In genomic region chr14:58129208-58129607, GRCh38 we compare ENCODE assay signal across 22 cellular contexts. TPM values are rescaled to one million over a fixed set of nuclear protein-coding genes. Genes with fewer than 3 reads are reported as not detected.
DNase-seq lines count a peak whose midpoint lies in the region; ATAC-seq and TF ChIP-seq lines count a peak whose summit lies in the region.
"Had no signal": no experiment of that assay in that cellular context is flagged by ENCODE, and none has a peak within 500 bp of the region (broad histone marks: within the 10 kb centered on the region; RNA-seq: fewer than 3 reads in every experiment).

No MANE protein-coding gene starts in this region.

- peaks cover 2% of the 10 kb centered on the region for H3K9me3 Mint-ChIP-seq in activated CD4-positive, alpha-beta T cell treated with anti-CD3 and anti-CD28 coated beads for 36 hours (ENCODE audit: low read depth)
- peaks cover 20% of the 10 kb centered on the region for H3K9me3 Mint-ChIP-seq in WTC11

- no peaks in the 10 kb centered on the region for H3K9me2 ChIP-seq in SK-N-SH
- no peaks in the 10 kb centered on the region for H3K9me2 ChIP-seq in Loucy (replicated peaks; ENCODE audit: low read depth, low read length)

- CTCF ChIA-PET in SK-N-SH (lab: Yijun Ruan, JAX): interaction anchor here (1.0 to 1.5 kb wide), 2 partner anchors 12 to 18 kb away, joined by 3 to 4 read pairs; no protein-coding TSS in a partner anchor
- CTCF ChIA-PET in activated CD4-positive, alpha-beta T cell treated with anti-CD3 and anti-CD28 coated beads for 36 hours (lab: Charles Lee): no interaction called here
- CTCF ChIA-PET in WTC11 (lab: Charles Lee): interaction anchor here (2.2 kb wide), 1 partner anchor 23 kb away, joined by 5 read pairs; the partner anchor contains the start of gene ARMH4

- H3K27ac Mint-ChIP-seq in activated CD4-positive, alpha-beta T cell treated with anti-CD3 and anti-CD28 coated beads for 36 hours: no peak overlapping the region
- H3K27ac Mint-ChIP-seq in WTC11: no peak overlapping the region
- H3K27ac Mint-ChIP-seq: activated naive CD8-positive, alpha-beta T cell treated with anti-CD3 and anti-CD28 coated beads for 36 hours; CD8-positive, alpha-beta T cell had no signal

- H3K79me2 ChIP-seq in SK-N-SH (ENCODE audit: insufficient read depth) (no peaks in the 10 kb centered on the region), Loucy (ENCODE audit: insufficient read depth, low read length) (no peaks in the 10 kb centered on the region)

- POLR2A ChIA-PET in SK-N-SH (lab: Yijun Ruan, JAX): no interaction called here
- POLR2A ChIA-PET in activated CD4-positive, alpha-beta T cell treated with anti-CD3 and anti-CD28 coated beads for 36 hours (lab: Charles Lee): no interaction called here
- POLR2A ChIA-PET in WTC11 (lab: Charles Lee): no interaction called here

- no peaks in the 10 kb centered on the region for H3K27me3 Mint-ChIP-seq in activated CD4-positive, alpha-beta T cell treated with anti-CD3 and anti-CD28 coated beads for 36 hours
- no peaks in the 10 kb centered on the region for H3K27me3 Mint-ChIP-seq in WTC11 (ENCODE audit: low read depth)
- H3K27me3 Mint-ChIP-seq: activated naive CD8-positive, alpha-beta T cell treated with anti-CD3 and anti-CD28 coated beads for 36 hours had no signal

- DNase-seq in SK-N-SH: no peak
- no peak for DNase-seq in epithelial cell of proximal tubule (ENCODE audit: low read depth)
- no peak for DNase-seq in retinal pigment epithelial cell (ENCODE audit: low read depth)
- DNase-seq in SK-N-DZ (ENCODE audit: low spot score): no peak
- no peak for DNase-seq in activated CD4-positive, alpha-beta T cell treated with anti-CD3 and anti-CD28 coated beads for 36 hours
- DNase-seq in WTC11 (ENCODE audit: low spot score): no peak
- DNase-seq: activated CD4-positive, CD25-positive, alpha-beta regulatory T cell treated with anti-CD3 and anti-CD28 coated beads, Interleukin-2, amount 50 U/mL, for 72 hours; activated naive CD8-positive, alpha-beta T cell treated with anti-CD3 and anti-CD28 coated beads for 36 hours; body of pancreas; CD8-positive, alpha-beta T cell; DND-41; Kasumi-1; left cardiac atrium; NCI-H1417 treated with DMSO at 0.1 percent for 48 hours; NCI-H69; Peyer's patch; stimulated activated CD4-positive, alpha-beta T cell treated with anti-CD3 and anti-CD28 coated beads, Interleukin-12 subunit alpha, Interleukin-12 subunit beta, amount 100 ng/mL, for 4 hours; stimulated activated CD8-positive, alpha-beta memory T cell treated with anti-CD3 and anti-CD28 coated beads, Interleukin-4, amount 100 ng/mL, for 48 hours; T1000 had no signal

- H3K4me1 ChIP-seq in SK-N-SH (ENCODE audit: control insufficient read depth in 1 of 2, insufficient read depth in 2 of 2, low read depth in 1 of 2, low read length in 1 of 2) (no peaks in the 10 kb centered on the region; a peak in 1 of 4 replicates), Loucy (ENCODE audit: insufficient read depth, low read length, poor library complexity, severe bottlenecking) (no peaks in the 10 kb centered on the region)
- H3K4me1 ChIP-seq: body of pancreas, Peyer's patch had no signal

- H3K27me3 ChIP-seq in SK-N-SH (ENCODE audit: insufficient read depth): no peaks in the 10 kb centered on the region
- no peaks in the 10 kb centered on the region for H3K27me3 ChIP-seq in Loucy (ENCODE audit: insufficient read depth, low read length, poor library complexity, severe bottlenecking)
- H3K27me3 ChIP-seq: body of pancreas, Peyer's patch had no signal

- no peak overlapping the region for H3K4me3 Mint-ChIP-seq in activated CD4-positive, alpha-beta T cell treated with anti-CD3 and anti-CD28 coated beads for 36 hours
- H3K4me3 Mint-ChIP-seq in WTC11: no peak overlapping the region
- H3K4me3 Mint-ChIP-seq: activated naive CD8-positive, alpha-beta T cell treated with anti-CD3 and anti-CD28 coated beads for 36 hours; CD8-positive, alpha-beta T cell had no signal

- intact Hi-C loops in activated CD4-positive, alpha-beta T cell treated with anti-CD3 and anti-CD28 coated beads for 36 hours (cut with DNase I, micrococcal nuclease): no loop called here

- H3K9ac ChIP-seq in SK-N-SH: no peak overlapping the region
- H3K9ac ChIP-seq in Loucy (ENCODE audit: low read depth, low read length, poor library complexity, severe bottlenecking): no peak overlapping the region

- no peaks in the 10 kb centered on the region for H3F3A ChIP-seq in SK-N-SH (replicated peaks; ENCODE audit: insufficient read depth)
- H3F3A ChIP-seq in Loucy (ENCODE audit: low read depth): no peaks in the 10 kb centered on the region

- H3K4me2 ChIP-seq in SK-N-SH: no peak overlapping the region
- no peak overlapping the region for H3K4me2 ChIP-seq in Loucy (ENCODE audit: low read depth, low read length, poor library complexity, severe bottlenecking)

- H3K9me3 ChIP-seq in SK-N-SH (no peaks in the 10 kb centered on the region), Loucy (ENCODE audit: insufficient read depth, low read depth, low read length) (no peaks in the 10 kb centered on the region; the same call in 1 of the 2 replicates)
- H3K9me3 ChIP-seq: Peyer's patch had no signal

- no peak for TF ChIP-seq RAD21 in SK-N-SH (IDR thresholded peaks at IDR 0.05; ENCODE audit: low read length)

- 75% methylated on average over 4 of the region's 4 CpGs for WGBS in SK-N-SH (ENCODE audit: low lambda C conversion rate)

- no peaks in the 10 kb centered on the region for H3K4me1 Mint-ChIP-seq in activated CD4-positive, alpha-beta T cell treated with anti-CD3 and anti-CD28 coated beads for 36 hours
- peaks cover 5% of the 10 kb centered on the region; the same call in 1 of the 2 replicates for H3K4me1 Mint-ChIP-seq in WTC11
- H3K4me1 Mint-ChIP-seq: activated naive CD8-positive, alpha-beta T cell treated with anti-CD3 and anti-CD28 coated beads for 36 hours had no signal

- TF ChIP-seq EP300 in SK-N-SH (IDR thresholded peaks at IDR 0.05; ENCODE audit: borderline replicate concordance in 1 of 2, low read depth in 1 of 2, low read length in 1 of 2): no peak

- no peak overlapping the region for H3K27ac ChIP-seq in SK-N-SH (ENCODE audit: low read depth in 2 of 2, low read length in 1 of 2)
- H3K27ac ChIP-seq: body of pancreas, Peyer's patch had no signal

- ATAC-seq in SK-N-SH treated with all-trans-retinoic acid at 6 μM for 48 hours: no peak
- no peak for ATAC-seq in activated CD4-positive, alpha-beta T cell treated with anti-CD3 and anti-CD28 coated beads for 36 hours
- ATAC-seq in WTC11: no peak
- ATAC-seq: body of pancreas; CD8-positive, alpha-beta T cell; left cardiac atrium had no signal

- H2AFZ ChIP-seq in SK-N-SH (ENCODE audit: low read depth) (no peak overlapping the region), Loucy (ENCODE audit: low read length) (no peak overlapping the region)

- no peaks in the 10 kb centered on the region for H3K36me3 ChIP-seq in SK-N-SH (replicated peaks in 1 of 2; ENCODE audit: control insufficient read depth in 1 of 2, insufficient read depth in 2 of 2, low read length in 1 of 2)
- H3K36me3 ChIP-seq in Loucy (ENCODE audit: insufficient read depth, low read length): no peaks in the 10 kb centered on the region
- H3K36me3 ChIP-seq: Peyer's patch had no signal

- no peaks in the 10 kb centered on the region for H3K36me3 Mint-ChIP-seq in activated CD4-positive, alpha-beta T cell treated with anti-CD3 and anti-CD28 coated beads for 36 hours (ENCODE audit: low read depth)
- H3K36me3 Mint-ChIP-seq in WTC11: peaks cover 18% of the 10 kb centered on the region
- H3K36me3 Mint-ChIP-seq: activated naive CD8-positive, alpha-beta T cell treated with anti-CD3 and anti-CD28 coated beads for 36 hours; CD8-positive, alpha-beta T cell had no signal

- H3K4me3 ChIP-seq in SK-N-SH (ENCODE audit: low read depth in 2 of 2, low read length in 1 of 2) (no peak overlapping the region), Loucy (ENCODE audit: low read length, poor library complexity, severe bottlenecking) (no peak overlapping the region), epithelial cell of proximal tubule (ENCODE audit: low read depth, low read length) (no peak overlapping the region), retinal pigment epithelial cell (ENCODE audit: low read length) (no peak overlapping the region)
- H3K4me3 ChIP-seq: body of pancreas, Peyer's patch had no signal

- peak; percentile 43 for TF ChIP-seq CTCF in SK-N-SH (IDR thresholded peaks at IDR 0.05)
- peak; percentile 46 for TF ChIP-seq CTCF in Loucy (conservative IDR thresholded peaks at IDR 0.05; ENCODE audit: low read length)
- peak; percentile 32 for TF ChIP-seq CTCF in epithelial cell of proximal tubule (conservative IDR thresholded peaks at IDR 0.05; ENCODE audit: low read depth, low read length)
- TF ChIP-seq CTCF in retinal pigment epithelial cell (conservative IDR thresholded peaks at IDR 0.05; ENCODE audit: low read depth, low read length): peak; percentile 29
- no peak; the same call in 1 of the 2 replicates for TF ChIP-seq CTCF in WTC11 (IDR thresholded peaks at IDR 0.05)

- H4K20me1 ChIP-seq in SK-N-SH (ENCODE audit: insufficient read depth) (no peaks in the 10 kb centered on the region), Loucy (ENCODE audit: insufficient read depth, low read length, poor library complexity, severe bottlenecking) (no peaks in the 10 kb centered on the region)

TF ChIP-seq in SK-N-SH, 30 proteins besides CTCF, POLR2A, EP300 and RAD21 (continues in another document):
- TF ChIP-seq POLR2AphosphoS5 (IDR thresholded peaks at IDR 0.05; ENCODE audit: low read depth, low read length): no peak
- TF ChIP-seq ELF1 (IDR thresholded peaks at IDR 0.05): no peak

TF ChIP-seq in SK-N-SH treated with all-trans-retinoic acid at 6 μM for 48 hours, 23 proteins besides CTCF, POLR2A, EP300 and RAD21 (continues in another document):
- TF ChIP-seq ESRRG (CRISPR knock-in tag; IDR thresholded peaks at IDR 0.05): no peak

TF ChIP-seq in WTC11, 78 proteins besides CTCF, POLR2A, EP300 and RAD21 (continues in another document):
- no peak for TF ChIP-seq ZNF263 (CRISPR knock-in tag; IDR thresholded peaks at IDR 0.05; ENCODE audit: low read depth)

RNA-seq across cellular contexts. Expression of gene ARMH4, which starts 22.8 kb away (rescaled TPM):
- polyA plus RNA-seq in SK-N-SH (2012; rRNA removed): 0.31 and 0.39 TPM in 2 replicates
- 0.44 and 0.49 TPM in 2 replicates for polyA plus RNA-seq in SK-N-SH (2012; cell fraction: cytosol; rRNA removed)
- 0.20 and 0.58 TPM in 2 replicates for polyA plus RNA-seq in SK-N-SH (2012; cell fraction: nucleus; rRNA removed)
- 4.4 and 5.8 TPM in 2 replicates for total RNA-seq in epithelial cell of proximal tubule
- polyA plus RNA-seq in SK-N-DZ (2014; cell fraction: cytosol; rRNA removed): 2.7 and 7.0 TPM in 2 replicates
- polyA plus RNA-seq in SK-N-DZ (2014; cell fraction: nucleus; rRNA removed): 2.2 and 5.7 TPM in 2 replicates
- not detected for total RNA-seq in activated CD4-positive, alpha-beta T cell treated with anti-CD3 and anti-CD28 coated beads for 36 hours
- total RNA-seq in WTC11 (2021): 11.8 to 12.2 TPM (median 12.1 TPM) in 3 replicates
- total RNA-seq: activated naive CD8-positive, alpha-beta T cell treated with anti-CD3 and anti-CD28 coated beads for 36 hours; CD8-positive, alpha-beta T cell; HT-29 had no signal

Comparison
In these comparisons a context has a peak if more than half of its experiments do, and no peak if none do; other contexts are left out.
1. Of the 6 proteins assayed by ChIP-seq in both WTC11 and SK-N-SH: peak only in WTC11: none; only in SK-N-SH: CTCF; in both: none; in neither: 5.